Comparison of ENCODE assay signal across 1 cellular context in the genomic region with DNA sequence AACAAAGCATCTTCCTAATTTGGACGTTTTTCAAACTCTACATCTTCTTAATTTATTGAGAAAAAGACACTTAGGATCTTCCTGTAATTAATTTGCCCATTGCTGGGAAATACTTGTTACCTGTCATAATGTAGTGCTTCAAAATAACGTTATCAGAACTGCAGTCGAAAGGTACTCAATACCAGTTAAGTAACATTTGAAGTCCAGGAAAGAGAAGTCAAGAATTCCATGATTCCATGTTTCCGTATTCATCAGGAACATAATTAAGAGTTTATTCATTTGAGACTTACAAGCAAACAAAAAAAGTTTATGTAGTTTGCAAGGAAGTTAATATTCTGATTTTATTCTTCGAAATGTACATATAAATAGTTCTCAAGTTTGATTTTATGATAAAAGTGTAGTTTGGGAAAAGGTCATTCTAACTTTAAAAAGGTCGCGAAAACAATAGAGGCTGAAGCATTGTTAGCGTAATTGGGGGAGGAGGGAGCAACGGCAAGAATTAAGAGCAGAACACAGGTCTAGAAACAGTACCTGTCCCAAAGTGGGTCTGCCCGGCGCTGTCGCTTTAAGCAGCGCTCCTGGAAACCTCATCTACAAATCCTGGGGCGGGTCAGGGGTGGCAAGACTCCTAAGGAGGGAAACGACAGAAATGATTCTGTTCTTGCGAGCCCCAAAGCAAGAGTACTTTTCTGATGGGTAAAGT.
TF ChIP-seq lines count a peak whose summit lies in the region.

No MANE protein-coding gene starts in this region.

TF ChIP-seq in HCT116, 20 proteins besides CTCF, POLR2A, EP300 and RAD21 (continued from another document):
- no peak for TF ChIP-seq REST (IDR thresholded peaks at IDR 0.05; ENCODE audit: low read depth)
- TF ChIP-seq SIN3A (IDR thresholded peaks at IDR 0.05; ENCODE audit: low read depth), result no peak
